22 cellular contexts compared by ENCODE assay signal in the genomic region with DNA sequence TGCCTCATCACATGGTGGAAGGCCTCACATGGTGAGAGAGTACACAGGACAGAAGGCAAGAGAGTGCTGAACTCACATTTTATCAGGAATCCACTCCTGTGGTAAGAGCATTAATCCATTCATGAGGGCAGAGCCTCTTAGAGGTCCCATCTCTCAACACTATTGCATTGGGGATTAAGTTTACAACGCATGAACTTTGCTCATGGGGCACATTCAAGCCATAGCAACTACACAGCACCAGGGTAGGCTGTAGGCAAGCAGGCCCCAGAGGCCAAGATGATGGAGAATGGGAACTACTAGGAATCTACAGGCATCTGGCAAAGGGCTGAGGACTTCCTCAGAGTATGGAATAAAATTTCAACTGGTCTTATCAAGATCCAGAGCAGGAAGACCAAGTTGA. TPM values are rescaled to one million over a fixed set of nuclear protein-coding genes. Genes with fewer than 3 reads are reported as not detected.
DNase-seq lines count a peak whose midpoint lies in the region; ATAC-seq, FAIRE-seq and TF ChIP-seq lines count a peak whose summit lies in the region.
"Had no signal": no experiment of that assay in that cellular context is flagged by ENCODE, and none has a peak within 500 bp of the region (broad histone marks: within the 10 kb centered on the region; RNA-seq: fewer than 3 reads in every experiment).

No MANE protein-coding gene starts in this region.

- H3K9me3 Mint-ChIP-seq in neural progenitor cell: peaks cover 9% of the 10 kb centered on the region

- H3K4me2 ChIP-seq in HepG2 (ENCODE audit: low read depth, low read length): no peak overlapping the region
- no peak overlapping the region for H3K4me2 ChIP-seq in hepatocyte
- no peak overlapping the region for H3K4me2 ChIP-seq in neural progenitor cell

- 33% methylated on average over 1 of the region's 1 CpG for WGBS in HepG2 (ENCODE audit: low lambda C conversion rate)
- 67% methylated on average over 1 of the region's 1 CpG for WGBS in right lobe of liver (ENCODE audit: insufficient coverage, low coverage, low lambda C conversion rate, missing lambda C conversion rate)
- whole genome bisulfite sequencing in hepatocyte (ENCODE audit: low lambda C conversion rate, missing lambda C conversion rate): 70% methylated on average over 1 of the region's 1 CpG
- 70 to 83% methylated on average over 1 of the region's 1 CpG for WGBS in aorta, 2 donors

- TF ChIP-seq CTCF in HepG2 (CRISPR knock-in tag; IDR thresholded peaks at IDR 0.05) (no peak), right lobe of liver (IDR thresholded peaks at IDR 0.05) (no peak), hepatocyte (IDR thresholded peaks at IDR 0.05; ENCODE audit: poor library complexity) (no peak), neural progenitor cell (IDR thresholded peaks at IDR 0.05) (no peak), breast epithelium (IDR thresholded peaks at IDR 0.05) (no peak)

- peaks cover 11% of the 10 kb centered on the region for H3F3A ChIP-seq in neural progenitor cell (ENCODE audit: low read depth)

- TF ChIP-seq POLR2A in HepG2 (IDR thresholded peaks at IDR 0.05; ENCODE audit: insufficient read depth in 1 of 2, low read depth in 2 of 2, low read length in 2 of 2) (no peak), right lobe of liver (IDR thresholded peaks at IDR 0.05) (no peak), breast epithelium (IDR thresholded peaks at IDR 0.05) (no peak)

- H3K4me1 ChIP-seq in HepG2 (ENCODE audit: insufficient read depth, low read length) (peaks cover 14% of the 10 kb centered on the region), right lobe of liver (no peaks in the 10 kb centered on the region), hepatocyte (ENCODE audit: insufficient read depth) (peaks cover 11% of the 10 kb centered on the region), neural progenitor cell (peaks cover 13% of the 10 kb centered on the region), breast epithelium (no peaks in the 10 kb centered on the region), aorta (ENCODE audit: control insufficient read depth in 1 of 2, insufficient read depth in 2 of 2, low read length in 2 of 2) (no peaks in the 10 kb centered on the region)
- H3K4me1 ChIP-seq: SJCRH30 had no signal

- peaks cover 2% of the 10 kb centered on the region for H3K27me3 Mint-ChIP-seq in neural progenitor cell (ENCODE audit: insufficient read depth, low read depth)

- CTCF ChIA-PET in HepG2 (lab: Yijun Ruan, JAX; ENCODE audit: low intra/inter-chr PET ratio, low total read pairs): no interaction called here

- in situ Hi-C loops in HepG2 (cut with HindIII; ENCODE audit: extremely low pct_ligation_motif_present, low pct_unique_long_range_greater_than_20kb): no loop called here

- H2AFZ ChIP-seq in HepG2 (ENCODE audit: low read length) (no peak overlapping the region), hepatocyte (no peak overlapping the region), neural progenitor cell (replicated peaks) (no peak overlapping the region)

- BruUV-seq in HepG2 (replicated peaks; lab: Mats Ljungman, UMichigan): no TSS peak

- ATAC-seq in HepG2 (peak; percentile 81), right lobe of liver (no peak), aorta (ENCODE audit: low FRiP score) (no peak), HG02610 (IDR thresholded peaks at IDR 0.05; ENCODE audit: unreplicated experiment) (no peak)
- ATAC-seq: PC-3 had no signal

- no peaks in the 10 kb centered on the region for H3K9me2 ChIP-seq in hepatocyte (replicated peaks; ENCODE audit: insufficient read depth)

- H3K9me3 ChIP-seq in HepG2 (ENCODE audit: low read length) (no peaks in the 10 kb centered on the region; the same call in 1 of the 2 replicates), right lobe of liver (no peaks in the 10 kb centered on the region), hepatocyte (ENCODE audit: low read depth) (peaks cover 5% of the 10 kb centered on the region), neural progenitor cell (ENCODE audit: low read depth) (no peaks in the 10 kb centered on the region), breast epithelium (peaks cover 0 to 6% of the 10 kb centered on the region in 2 donors), aorta (ENCODE audit: control insufficient read depth, low read length) (no peaks in the 10 kb centered on the region)

- DNase-seq in HepG2 (ENCODE audit: low spot score) (no peak), right lobe of liver (no peak), hepatocyte (ENCODE audit: low spot score) (peak; percentile 50), neural progenitor cell (ENCODE audit: low spot score) (no peak), breast epithelium (ENCODE audit: low spot score in 2 of 2) (no peak), aorta (no peak)
- DNase-seq: 8988T, ACHN, DMS153, DND-41, KBM-7, MV-4-11, NCI-H1105 treated with DMSO at 0.1 percent for 48 hours, NCI-H2029, NCI-H446, NCI-H524 treated with DMSO at 0.1 percent for 48 hours, NCI-H774, PC-3, SJCRH30 had no signal

- TF ChIP-seq EP300 in HepG2 (IDR thresholded peaks at IDR 0.05; ENCODE audit: low read depth in 2 of 2, low read length in 2 of 2): no peak
- no peak for TF ChIP-seq EP300 in HepG2 (CRISPR knock-in tag; IDR thresholded peaks at IDR 0.05; ENCODE audit: borderline replicate concordance)

- H4K20me1 ChIP-seq in HepG2 (ENCODE audit: insufficient read depth, low read length) (no peaks in the 10 kb centered on the region), hepatocyte (ENCODE audit: insufficient read depth, poor library complexity, severe bottlenecking) (no peaks in the 10 kb centered on the region), neural progenitor cell (ENCODE audit: low read depth) (no peaks in the 10 kb centered on the region)

- H3K36me3 Mint-ChIP-seq in neural progenitor cell: peaks cover 2% of the 10 kb centered on the region

- POLR2A ChIA-PET in HepG2 (lab: Yijun Ruan, JAX): no interaction called here

- H3K27me3 ChIP-seq in HepG2 (ENCODE audit: control insufficient read depth in 1 of 2, insufficient read depth in 2 of 2, low read length in 2 of 2) (no peaks in the 10 kb centered on the region), right lobe of liver (no peaks in the 10 kb centered on the region), hepatocyte (no peaks in the 10 kb centered on the region), neural progenitor cell (no peaks in the 10 kb centered on the region), breast epithelium (no peaks in the 10 kb centered on the region), aorta (ENCODE audit: control insufficient read depth in 1 of 2, insufficient read depth in 2 of 2, low read length in 1 of 2) (no peaks in the 10 kb centered on the region)
- H3K27me3 ChIP-seq: SJCRH30 had no signal

- no peak overlapping the region for H3K27ac ChIP-seq in HepG2 (ENCODE audit: extremely low read length, insufficient read depth, low read length)
- no peak overlapping the region for H3K27ac ChIP-seq in right lobe of liver
- H3K27ac ChIP-seq in hepatocyte: peak overlapping the region; percentile 86
- H3K27ac ChIP-seq in neural progenitor cell: peak overlapping the region; percentile 64
- H3K27ac ChIP-seq in breast epithelium: no peak overlapping the region
- no peak overlapping the region for H3K27ac ChIP-seq in aorta (ENCODE audit: low read depth in 1 of 2, low read length in 2 of 2)
- H3K27ac ChIP-seq: SJCRH30 had no signal

- H3K4me1 Mint-ChIP-seq in neural progenitor cell: peaks cover 11% of the 10 kb centered on the region

- no peak for TF ChIP-seq RAD21 in HepG2 (CRISPR knock-in tag; IDR thresholded peaks at IDR 0.05)

- H3K4me3 ChIP-seq in HepG2 (replicated peaks in 1 of 3; ENCODE audit: insufficient read depth in 1 of 3, low read depth in 2 of 3, low read length in 3 of 3) (no peak overlapping the region), right lobe of liver (no peak overlapping the region), hepatocyte (no peak overlapping the region), neural progenitor cell (no peak overlapping the region), breast epithelium (no peak overlapping the region), aorta (ENCODE audit: low read length in 2 of 2) (no peak overlapping the region)
- H3K4me3 ChIP-seq: SJCRH30 had no signal

- H3K4me3 Mint-ChIP-seq in neural progenitor cell: no peak overlapping the region

- peaks cover 0 to 1% of the 10 kb centered on the region in 2 experiments; a peak in 1 of 5 replicates for H3K36me3 ChIP-seq in HepG2 (replicated peaks in 1 of 2; ENCODE audit: control insufficient read depth in 1 of 2, insufficient read depth in 2 of 2, low read length in 2 of 2)
- no peaks in the 10 kb centered on the region for H3K36me3 ChIP-seq in right lobe of liver
- no peaks in the 10 kb centered on the region for H3K36me3 ChIP-seq in hepatocyte (replicated peaks; ENCODE audit: insufficient read depth, low read depth)
- no peaks in the 10 kb centered on the region for H3K36me3 ChIP-seq in neural progenitor cell
- H3K36me3 ChIP-seq in breast epithelium: no peaks in the 10 kb centered on the region
- no peaks in the 10 kb centered on the region for H3K36me3 ChIP-seq in aorta (ENCODE audit: control insufficient read depth in 1 of 2, insufficient read depth in 2 of 2, low read length in 1 of 2)
- H3K36me3 ChIP-seq: SJCRH30 had no signal

- no peaks in the 10 kb centered on the region for H3K79me2 ChIP-seq in HepG2 (ENCODE audit: insufficient read depth, low read length)
- H3K79me2 ChIP-seq in hepatocyte: peaks cover 3% of the 10 kb centered on the region
- H3K79me2 ChIP-seq in neural progenitor cell (ENCODE audit: low read depth): no peaks in the 10 kb centered on the region

- FAIRE-seq in HepG2 (lab: Jason Lieb, UNC): no peak
- FAIRE-seq: GM12892, GM19239 had no signal

- H3K9ac ChIP-seq in HepG2 (ENCODE audit: insufficient read depth, low read depth, low read length) (no peak overlapping the region), neural progenitor cell (no peak overlapping the region)

- intact Hi-C loops in HepG2 (cut with micrococcal nuclease; ENCODE audit: unreplicated experiment): no loop called here
- intact Hi-C loops in right lobe of liver (cut with DNase I): no loop called here
- intact Hi-C loops in breast epithelium (cut with DNase I; ENCODE audit: low total_unique reads): no loop called here
- intact Hi-C loops in aorta (cut with DNase I): no loop called here

- H3K27ac Mint-ChIP-seq in neural progenitor cell: peak overlapping the region; percentile 18

RNA-seq across cellular contexts. Expression of a gene that starts 10.0 kb away (rescaled TPM):
- 53.9 and 60.3 TPM in 2 replicates for total RNA-seq in HepG2 (2016; rRNA removed; fragmentation: Illumina TruSeq; extraction: Trizol)
- 14.9 and 16.3 TPM in 2 replicates for total RNA-seq in HepG2 (2016; cell fraction: cytosol; rRNA removed; fragmentation: Illumina TruSeq; extraction: Trizol; ENCODE audit: low read depth)
- total RNA-seq in HepG2 (2016; cell fraction: insoluble cytoplasmic fraction; rRNA removed; fragmentation: Illumina TruSeq; extraction: Trizol): 49.1 and 52.3 TPM in 2 replicates
- 65.6 and 66.2 TPM in 2 replicates for total RNA-seq in HepG2 (2016; cell fraction: membrane; rRNA removed; fragmentation: Illumina TruSeq; extraction: Trizol)
- 24.2 and 31.3 TPM in 2 replicates for total RNA-seq in HepG2 (2016; cell fraction: nucleus; rRNA removed; fragmentation: Illumina TruSeq; extraction: Trizol)
- 41.3 and 49.9 TPM in 2 replicates for polyA plus RNA-seq in HepG2 (2011; rRNA removed)
- polyA plus RNA-seq in HepG2 (2011; cell fraction: cytosol; rRNA removed): 46.3 and 49.3 TPM in 2 replicates
- polyA plus RNA-seq in HepG2 (2011; cell fraction: nucleus; rRNA removed): 32.5 and 35.0 TPM in 2 replicates
- polyA plus RNA-seq in HepG2 (2012): 23.6 and 28.9 TPM in 2 replicates
- polyA plus RNA-seq in HepG2 (2016; cell fraction: cytosol; fragmentation: Illumina TruSeq; extraction: Trizol; ENCODE audit: low read depth): 12.4 and 13.0 TPM in 2 replicates
- polyA plus RNA-seq in HepG2 (2016; cell fraction: insoluble cytoplasmic fraction; fragmentation: Illumina TruSeq; extraction: Trizol; ENCODE audit: low read depth): 49.9 and 59.5 TPM in 2 replicates
- 44.7 and 47.8 TPM in 2 replicates for polyA plus RNA-seq in HepG2 (2016; cell fraction: membrane; fragmentation: Illumina TruSeq; extraction: Trizol; ENCODE audit: low read depth)
- 38.6 and 40.7 TPM in 2 replicates for polyA plus RNA-seq in HepG2 (2016; cell fraction: nucleus; fragmentation: Illumina TruSeq; extraction: Trizol; ENCODE audit: insufficient read depth, low read depth)
- polyA minus RNA-seq in HepG2 (2011; rRNA and poly(A)+ RNA removed; ENCODE audit: low replicate concordance): 14.1 and 93.1 TPM in 2 replicates
- 38.7 and 42.5 TPM in 2 replicates for polyA minus RNA-seq in HepG2 (2011; cell fraction: cytosol; rRNA and poly(A)+ RNA removed)
- polyA minus RNA-seq in HepG2 (2011; cell fraction: nucleus; rRNA and poly(A)+ RNA removed): 19.2 and 22.9 TPM in 2 replicates
- 1 to 10 TPM; 3.2 to 7.8 (median 5.9) TPM for total RNA-seq in right lobe of liver
- total RNA-seq in hepatocyte: 27.0 and 30.6 TPM in 2 replicates
- polyA plus RNA-seq in hepatocyte: 32.4 and 38.5 TPM in 2 replicates
- 67.1 and 76.5 TPM in 2 replicates for total RNA-seq in neural progenitor cell (ENCODE audit: low replicate concordance)
- 10 to 100 TPM in 2 of 3 donors, 1 to 10 TPM in 1; 9.9 to 14.3 (median 13.4) TPM for total RNA-seq in breast epithelium
- total RNA-seq in aorta: 10 to 100 TPM; 11.8 to 12.8 TPM
- 1 to 10 TPM; 3.6 to 5.3 TPM for polyA plus RNA-seq in aorta

RNA-seq across cellular contexts. Expression of a gene that starts 22.1 kb away (rescaled TPM):
- total RNA-seq in HepG2 (2016; rRNA removed; fragmentation: Illumina TruSeq; extraction: Trizol): 2.2 and 2.7 TPM in 2 replicates
- total RNA-seq in HepG2 (2016; cell fraction: cytosol; rRNA removed; fragmentation: Illumina TruSeq; extraction: Trizol; ENCODE audit: low read depth): 0.79 and 0.91 TPM in 2 replicates
- total RNA-seq in HepG2 (2016; cell fraction: insoluble cytoplasmic fraction; rRNA removed; fragmentation: Illumina TruSeq; extraction: Trizol): 2.5 TPM in 2 replicates
- total RNA-seq in HepG2 (2016; cell fraction: membrane; rRNA removed; fragmentation: Illumina TruSeq; extraction: Trizol): 1.5 and 2.5 TPM in 2 replicates
- total RNA-seq in HepG2 (2016; cell fraction: nucleus; rRNA removed; fragmentation: Illumina TruSeq; extraction: Trizol): 1.3 and 1.7 TPM in 2 replicates
- polyA plus RNA-seq in HepG2 (2011; rRNA removed): 0.87 and 1.1 TPM in 2 replicates
- polyA plus RNA-seq in HepG2 (2011; cell fraction: cytosol; rRNA removed): 0.72 and 0.73 TPM in 2 replicates
- 0.59 and 0.69 TPM in 2 replicates for polyA plus RNA-seq in HepG2 (2011; cell fraction: nucleus; rRNA removed)
- polyA plus RNA-seq in HepG2 (2012): 1.2 and 1.4 TPM in 2 replicates
- 4.6 and 5.7 TPM in 2 replicates for polyA plus RNA-seq in HepG2 (2016; cell fraction: cytosol; fragmentation: Illumina TruSeq; extraction: Trizol; ENCODE audit: low read depth)
- polyA plus RNA-seq in HepG2 (2016; cell fraction: insoluble cytoplasmic fraction; fragmentation: Illumina TruSeq; extraction: Trizol; ENCODE audit: low read depth): 10.1 and 12.3 TPM in 2 replicates
- polyA plus RNA-seq in HepG2 (2016; cell fraction: membrane; fragmentation: Illumina TruSeq; extraction: Trizol; ENCODE audit: low read depth): 6.4 and 6.8 TPM in 2 replicates
- polyA plus RNA-seq in HepG2 (2016; cell fraction: nucleus; fragmentation: Illumina TruSeq; extraction: Trizol; ENCODE audit: insufficient read depth, low read depth): 8.9 and 9.0 TPM in 2 replicates
- polyA minus RNA-seq in HepG2 (2011; rRNA and poly(A)+ RNA removed; ENCODE audit: low replicate concordance): 0.72 and 4.7 TPM in 2 replicates
- 0.70 and 0.89 TPM in 2 replicates for polyA minus RNA-seq in HepG2 (2011; cell fraction: cytosol; rRNA and poly(A)+ RNA removed)
- polyA minus RNA-seq in HepG2 (2011; cell fraction: nucleus; rRNA and poly(A)+ RNA removed): 0.39 and 0.75 TPM in 2 replicates
- 10 to 100 TPM in 4 of 6 experiments, 1 to 10 TPM in 2; 7.7 to 44.2 (median 18.1) TPM for total RNA-seq in right lobe of liver
- 31.8 and 46.0 TPM in 2 replicates for total RNA-seq in hepatocyte
- 169 and 175 TPM in 2 replicates for polyA plus RNA-seq in hepatocyte
- total RNA-seq in neural progenitor cell (ENCODE audit: low replicate concordance): 12.4 and 22.9 TPM in 2 replicates
- 100 to 1,000 TPM in 1 of 3 donors, 10 to 100 TPM in 2; 72.9 to 112 (median 91.8) TPM for total RNA-seq in breast epithelium
- total RNA-seq in aorta: 1,000 to 10,000 TPM; 2,086 to 3,222 TPM
- 1,000 to 10,000 TPM; 1,693 to 2,621 TPM for polyA plus RNA-seq in aorta

RNA-seq across cellular contexts. Expression of a gene that starts 42.2 kb away (rescaled TPM):
- total RNA-seq in HepG2 (2016; rRNA removed; fragmentation: Illumina TruSeq; extraction: Trizol) (292 and 305 TPM in 2 replicates), right lobe of liver (100 to 1,000 TPM in 5 of 6 experiments, 10 to 100 TPM in 1; 78.1 to 232 (median 125) TPM), hepatocyte (130 and 134 TPM in 2 replicates), neural progenitor cell (ENCODE audit: low replicate concordance) (69.5 and 90.1 TPM in 2 replicates), breast epithelium (10 to 100 TPM; 70.2 to 79.9 (median 77.7) TPM), aorta (10 to 100 TPM; 39.8 to 48.1 TPM)
- total RNA-seq in HepG2 (2016; cell fraction: cytosol; rRNA removed; fragmentation: Illumina TruSeq; extraction: Trizol; ENCODE audit: low read depth): 190 and 258 TPM in 2 replicates
- total RNA-seq in HepG2 (2016; cell fraction: insoluble cytoplasmic fraction; rRNA removed; fragmentation: Illumina TruSeq; extraction: Trizol): 267 and 306 TPM in 2 replicates
- total RNA-seq in HepG2 (2016; cell fraction: membrane; rRNA removed; fragmentation: Illumina TruSeq; extraction: Trizol): 365 and 437 TPM in 2 replicates
- 223 and 239 TPM in 2 replicates for total RNA-seq in HepG2 (2016; cell fraction: nucleus; rRNA removed; fragmentation: Illumina TruSeq; extraction: Trizol)
- polyA plus RNA-seq in HepG2 (2011; rRNA removed) (218 and 261 TPM in 2 replicates), hepatocyte (198 and 202 TPM in 2 replicates), aorta (10 to 100 TPM; 52.1 to 71.0 TPM)
- 176 and 232 TPM in 2 replicates for polyA plus RNA-seq in HepG2 (2011; cell fraction: cytosol; rRNA removed)
- polyA plus RNA-seq in HepG2 (2011; cell fraction: nucleus; rRNA removed): 176 and 181 TPM in 2 replicates
- polyA plus RNA-seq in HepG2 (2012): 118 and 180 TPM in 2 replicates
- 222 and 320 TPM in 2 replicates for polyA plus RNA-seq in HepG2 (2016; cell fraction: cytosol; fragmentation: Illumina TruSeq; extraction: Trizol; ENCODE audit: low read depth)
- polyA plus RNA-seq in HepG2 (2016; cell fraction: insoluble cytoplasmic fraction; fragmentation: Illumina TruSeq; extraction: Trizol; ENCODE audit: low read depth): 310 and 340 TPM in 2 replicates
- 323 and 387 TPM in 2 replicates for polyA plus RNA-seq in HepG2 (2016; cell fraction: membrane; fragmentation: Illumina TruSeq; extraction: Trizol; ENCODE audit: low read depth)
- 436 and 461 TPM in 2 replicates for polyA plus RNA-seq in HepG2 (2016; cell fraction: nucleus; fragmentation: Illumina TruSeq; extraction: Trizol; ENCODE audit: insufficient read depth, low read depth)
- 97.1 and 193 TPM in 2 replicates for polyA minus RNA-seq in HepG2 (2011; rRNA and poly(A)+ RNA removed; ENCODE audit: low replicate concordance)
- polyA minus RNA-seq in HepG2 (2011; cell fraction: cytosol; rRNA and poly(A)+ RNA removed): 56.5 and 59.2 TPM in 2 replicates
- polyA minus RNA-seq in HepG2 (2011; cell fraction: nucleus; rRNA and poly(A)+ RNA removed): 46.6 and 50.2 TPM in 2 replicates

Comparison
In these comparisons a context has a peak if more than half of its experiments do, and no peak if none do; other contexts are left out.
1. H3K27ac ChIP-seq: peak in hepatocyte (single experiment) and neural progenitor cell (single experiment); none in HepG2 (single experiment), right lobe of liver (0 of 3), breast epithelium (0 of 2) and aorta (0 of 2).
2. RNA of a gene that starts 22.1 kb away (total RNA-seq): 2,086 to 3,222 TPM in aorta; 72.9 to 112 TPM in breast epithelium, 31.8 to 46.0 TPM in hepatocyte, 7.7 to 44.2 TPM in right lobe of liver, 12.4 to 22.9 TPM in neural progenitor cell and 0.79 to 2.7 TPM in HepG2; every median in the first group is over 10 times any median in the second.